In genomic region chr13:21320642-21321034, GRCh38 we compare ENCODE assay signal across 11 cellular contexts.
"Had no signal": no experiment of that assay in that cellular context is flagged by ENCODE, and none has a peak within 500 bp of the region (broad histone marks: within the 10 kb centered on the region; RNA-seq: fewer than 3 reads in every experiment).

No MANE protein-coding gene starts in this region.

- H3K9ac ChIP-seq: GM23248 had no signal

- H3K27ac Mint-ChIP-seq: GM23338, HFFc6 had no signal

- H3K4me1 ChIP-seq: HAP-1 had no signal

- DNase-seq: GM23248, GOT3, H7, H9, HCEC 1CT, HFFc6 had no signal

- H3K4me3 Mint-ChIP-seq: GM23338, H9, HFFc6 had no signal

- H3K4me2 ChIP-seq: GM23338 had no signal

- FAIRE-seq: H1, H54 had no signal

- H3K36me3 ChIP-seq: HAP-1 had no signal

- H3K4me3 ChIP-seq: GM23248, GM23338, HAP-1 had no signal

- ATAC-seq: HCT116 had no signal

- H3K9me3 ChIP-seq: HAP-1 had no signal

- H3K9me3 Mint-ChIP-seq: GM23338, HFFc6 had no signal

- H3K27ac ChIP-seq: GM23248 had no signal

- H2AFZ ChIP-seq: GM23248, GM23338 had no signal
